ENCODE assay signal across 8 cellular contexts in genomic region chr2:97663626-97663961, GRCh38. TPM values are rescaled to one million over a fixed set of nuclear protein-coding genes. Genes with fewer than 3 reads are reported as not detected.
DNase-seq lines count a peak whose midpoint lies in the region; ATAC-seq and TF ChIP-seq lines count a peak whose summit lies in the region.

No MANE protein-coding gene starts in this region.

- WGBS in esophagus muscularis mucosa = no CpG with 5 or more reads among the region's 46 CpGs

- H3K4me1 ChIP-seq in PC-3 (ENCODE audit: insufficient read depth, low read length) (peaks cover 24% of the 10 kb centered on the region), esophagus muscularis mucosa (peaks cover 31 to 37% (median 35%) of the 10 kb centered on the region in 4 donors), gastrocnemius medialis (peaks cover 23 to 29% of the 10 kb centered on the region in 2 donors)

- H3K79me2 ChIP-seq in PC-3 (ENCODE audit: low read length) = peaks cover 35% of the 10 kb centered on the region

- H3K9ac ChIP-seq in PC-3 (ENCODE audit: low read length) = peak overlapping the region; percentile 80

- ATAC-seq in GM19043 (IDR thresholded peaks at IDR 0.05; ENCODE audit: low read depth, unreplicated experiment) (peak; percentile 28), PC-3 (no peak), gastrocnemius medialis (no peak), GM21528 (IDR thresholded peaks at IDR 0.05; ENCODE audit: low FRiP score, unreplicated experiment) (no peak), GM19397 (IDR thresholded peaks at IDR 0.05; ENCODE audit: unreplicated experiment) (no peak)

- DNase-seq in PC-3 (no peak), esophagus muscularis mucosa (ENCODE audit: extremely low spot score) (no peak), gastrocnemius medialis (no peak), NCI-H187 (lab: John Stamatoyannopoulos, UW) (no peak)
- no peak for DNase-seq in stimulated activated naive CD4-positive, alpha-beta T cell (lab: John Stamatoyannopoulos, UW)

- intact Hi-C loops in PC-3 (cut with micrococcal nuclease) = no loop called here
- intact Hi-C loops in esophagus muscularis mucosa (cut with DNase I) = loop anchor here (5.0 kb wide), 1 partner anchor 71 kb away; no protein-coding TSS in a partner anchor
- intact Hi-C loops in gastrocnemius medialis (cut with DNase I; ENCODE audit: low total_unique reads) = loop anchor here (1.0 kb wide), 1 partner anchor 17 kb away; the partner anchor contains the start of gene COX5B

- TF ChIP-seq EP300 in esophagus muscularis mucosa (IDR thresholded peaks at IDR 0.05) = no peak

- H3K4me2 ChIP-seq in PC-3 (ENCODE audit: low read length) = peak overlapping the region; percentile 96

- 0 out of 2 replicates have a peak, but pooled peaks cover 8% of the 10 kb centered on the region for H4K20me1 ChIP-seq in PC-3 (ENCODE audit: low read length)

- TF ChIP-seq CTCF in PC-3 (conservative IDR thresholded peaks at IDR 0.05; ENCODE audit: low read depth, low read length) (no peak), esophagus muscularis mucosa (IDR thresholded peaks at IDR 0.05) (no peak), gastrocnemius medialis (IDR thresholded peaks at IDR 0.05 in 4 of 5, conservative IDR thresholded peaks at IDR 0.05 in 1 of 5) (no peak)

- H3F3A ChIP-seq in PC-3 (ENCODE audit: low read length, unreplicated experiment) = peaks cover 4% of the 10 kb centered on the region

- no peak for TF ChIP-seq POLR2A in esophagus muscularis mucosa (IDR thresholded peaks at IDR 0.05; ENCODE audit: low read depth)
- no peak for TF ChIP-seq POLR2A in gastrocnemius medialis (IDR thresholded peaks at IDR 0.05)

- BruUV-seq in PC-3 (replicated peaks; lab: Mats Ljungman, UMichigan) = no TSS peak

- H3K27me3 ChIP-seq in PC-3 (ENCODE audit: low read length) (no peaks in the 10 kb centered on the region), esophagus muscularis mucosa (no peaks in the 10 kb centered on the region), gastrocnemius medialis (no peaks in the 10 kb centered on the region)

- POLR2A ChIA-PET in PC-3 (lab: Charles Lee; ENCODE audit: unreplicated experiment) = interaction anchor here (0.5 to 1.3 kb wide), 2 partner anchors 18 to 42 kb away, joined by 11 to 12 read pairs; partner anchors contain the start of gene COX5B

- peak overlapping the region; percentile 62 for H2AFZ ChIP-seq in PC-3 (ENCODE audit: low read length)

- no peaks in the 10 kb centered on the region for H3K9me2 ChIP-seq in PC-3 (replicated peaks; ENCODE audit: low read length)

- in situ Hi-C loops in gastrocnemius medialis (cut with MboI; ENCODE audit: low sequenced_read_pairs in 4 of 4) = loop anchor here in 1 of 4 donors (25.0 kb wide), 1 partner anchor 1126 kb away; the partner anchor contains the start of gene ARID5A

- H3K27ac ChIP-seq in PC-3 (ENCODE audit: low read length) (peak overlapping the region; percentile 77), esophagus muscularis mucosa (replicated peaks in 1 of 4) (peak overlapping the region; percentile 88 to 98 (median 94)), gastrocnemius medialis (peak overlapping the region; percentile 86 to 98 (median 92))

- H3K36me3 ChIP-seq in PC-3 (ENCODE audit: low read depth, low read length) (no peaks in the 10 kb centered on the region; the same call in 1 of the 2 replicates), esophagus muscularis mucosa (peaks cover 7 to 29% (median 15%) of the 10 kb centered on the region in 4 donors), gastrocnemius medialis (peaks cover 0 to 15% of the 10 kb centered on the region in 2 donors)

- CTCF ChIA-PET in PC-3 (lab: Charles Lee) = interaction anchor here (0.6 to 1.5 kb wide), 5 partner anchors 12 to 73 kb away, joined by 3 to 16 read pairs (median 8); partner anchors contain the start of genes ANKRD36B and COX5B

- H3K9me3 ChIP-seq in PC-3 (ENCODE audit: low read length) (no peaks in the 10 kb centered on the region), esophagus muscularis mucosa (no peaks in the 10 kb centered on the region), gastrocnemius medialis (no peaks in the 10 kb centered on the region)

- H3K4me3 ChIP-seq in PC-3 (ENCODE audit: low read length) = peak overlapping the region; percentile 81
- H3K4me3 ChIP-seq in esophagus muscularis mucosa = peak overlapping the region; percentile 67 to 85 (median 76)
- H3K4me3 ChIP-seq in gastrocnemius medialis = peak overlapping the region; percentile 50 to 94 (median 82)

RNA-seq across cellular contexts. Expression of gene ACTR1B, which starts 0.2 kb away (rescaled TPM):
- total RNA-seq in PC-3 (2014; rRNA removed) (27.0 and 31.1 TPM in 2 replicates), esophagus muscularis mucosa (10 to 100 TPM; 74.3 to 89.2 (median 83.9) TPM), gastrocnemius medialis (10 to 100 TPM; 53.5 to 76.1 (median 56.5) TPM)

RNA-seq across cellular contexts. Expression of gene C2orf92, which starts 5.9 kb away (rescaled TPM):
- total RNA-seq in PC-3 (2014; rRNA removed) = 3.0 and 3.3 TPM in 2 replicates
- 1 to 10 TPM; 2.1 to 6.5 (median 3.6) TPM for total RNA-seq in esophagus muscularis mucosa
- total RNA-seq in gastrocnemius medialis = 1 to 10 TPM in 1 of 4 donors, under 1 TPM in 1, not detected in 2; 0.85 to 4.2 TPM

RNA-seq across cellular contexts. Expression of gene COX5B, which starts 17.7 kb away (rescaled TPM):
- total RNA-seq in PC-3 (2014; rRNA removed) (803 and 1,015 TPM in 2 replicates), esophagus muscularis mucosa (100 to 1,000 TPM; 382 to 507 (median 481) TPM), gastrocnemius medialis (1,000 to 10,000 TPM in 3 of 4 donors, 100 to 1,000 TPM in 1; 742 to 1,417 (median 1,247) TPM)

RNA-seq across cellular contexts. Expression of gene ZAP70, which starts 49.8 kb away (rescaled TPM):
- total RNA-seq in PC-3 (2014; rRNA removed) (not detected in 2 replicates), esophagus muscularis mucosa (1 to 10 TPM; 1.2 to 3.5 (median 1.8) TPM), gastrocnemius medialis (1 to 10 TPM in 1 of 4 donors, under 1 TPM in 1, not detected in 2; 0.25 to 1.1 TPM)
